Comparison of ENCODE assay signal across 2 cellular contexts in the genomic region with DNA sequence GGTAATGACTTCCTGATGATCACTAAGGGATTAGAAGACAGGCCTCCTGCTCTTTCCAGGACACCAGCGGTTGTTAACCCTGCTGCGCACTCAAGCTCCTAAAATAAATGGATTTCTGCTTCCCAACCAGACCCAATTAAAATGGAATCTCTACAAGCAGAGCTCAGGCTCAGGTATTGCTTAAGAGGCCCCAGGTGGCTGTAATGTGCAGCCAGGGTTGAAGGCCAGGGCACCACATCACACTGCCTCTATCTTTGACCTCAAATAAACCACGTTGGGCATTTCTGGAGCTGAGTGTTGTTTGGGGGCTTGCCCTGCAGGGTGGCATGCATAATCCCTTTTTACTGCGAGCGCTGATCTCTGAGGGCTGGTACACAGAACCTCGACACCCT.
TF ChIP-seq lines count a peak whose summit lies in the region.

No MANE protein-coding gene starts in this region.

TF ChIP-seq in K562, 482 proteins besides CTCF, POLR2A, EP300 and RAD21:
- TF ChIP-seq ETV1 (tag; conservative IDR thresholded peaks at IDR 0.05; ENCODE audit: low read depth) = no peak
- no peak for TF ChIP-seq DDX20 (tag; IDR thresholded peaks at IDR 0.05; ENCODE audit: low read depth)
- no peak for TF ChIP-seq CEBPG (CRISPR knock-in tag; IDR thresholded peaks at IDR 0.05)
- peak in 1 of 2 experiments; percentile 43; a peak in 1 of 4 replicates for TF ChIP-seq CEBPG (tag; conservative IDR thresholded peaks at IDR 0.05 in 1 of 2, IDR thresholded peaks at IDR 0.05 in 1 of 2)
- no peak for TF ChIP-seq CBX8 (IDR thresholded peaks at IDR 0.05; ENCODE audit: borderline replicate concordance, extremely low read depth, low read depth, low read length, poor library complexity, severe bottlenecking)
- TF ChIP-seq ZNF140 (CRISPR knock-in tag; IDR thresholded peaks at IDR 0.05) = no peak

TF ChIP-seq in HepG2, 621 proteins besides CTCF, POLR2A, EP300 and RAD21:
- TF ChIP-seq TBL1XR1 (IDR thresholded peaks at IDR 0.05; ENCODE audit: borderline replicate concordance, low read length, partially characterized antibody) (peak; percentile 36), ZNF225 (CRISPR knock-in tag; IDR thresholded peaks at IDR 0.05) (no peak), NCOA2 (CRISPR knock-in tag; IDR thresholded peaks at IDR 0.05) (peak; percentile 45; the same call in 1 of the 2 replicates), ZNF12 (CRISPR knock-in tag; IDR thresholded peaks at IDR 0.05) (no peak), FOXM1 (CRISPR knock-in tag; IDR thresholded peaks at IDR 0.05) (no peak), BCL6 (CRISPR knock-in tag; IDR thresholded peaks at IDR 0.05) (peak; percentile 47; the same call in 1 of the 2 replicates), SOX5 (CRISPR knock-in tag; IDR thresholded peaks at IDR 0.05; ENCODE audit: borderline replicate concordance) (0 out of 2 replicates have a peak, but pooled peaks have one; percentile 15), RXRB (CRISPR knock-in tag; IDR thresholded peaks at IDR 0.05; ENCODE audit: borderline replicate concordance) (peak; percentile 52), CEBPB (IDR thresholded peaks at IDR 0.05; ENCODE audit: borderline replicate concordance, low read depth, low read length) (peak; percentile 85), GTF3A (CRISPR knock-in tag; conservative IDR thresholded peaks at IDR 0.05) (no peak), CEBPG (CRISPR knock-in tag; IDR thresholded peaks at IDR 0.05) (peak; percentile 69), ZNF709 (CRISPR knock-in tag; IDR thresholded peaks at IDR 0.05) (no peak), CBX1 (IDR thresholded peaks at IDR 0.05; ENCODE audit: low read depth) (no peak), ZNF34 (CRISPR knock-in tag; IDR thresholded peaks at IDR 0.05; ENCODE audit: borderline replicate concordance) (no peak), ZNF292 (CRISPR knock-in tag; IDR thresholded peaks at IDR 0.05; ENCODE audit: borderline replicate concordance, low read depth) (no peak), RXRA (CRISPR knock-in tag; IDR thresholded peaks at IDR 0.05) (peak; percentile 87), HES4 (CRISPR knock-in tag; IDR thresholded peaks at IDR 0.05; ENCODE audit: borderline replicate concordance) (no peak), MATR3 (CRISPR knock-in tag; IDR thresholded peaks at IDR 0.05) (no peak), LCORL (IDR thresholded peaks at IDR 0.05) (no peak), LCORL (CRISPR knock-in tag; IDR thresholded peaks at IDR 0.05) (no peak), HNF4A (CRISPR knock-in tag; IDR thresholded peaks at IDR 0.05) (peak; percentile 40; the same call in 1 of the 2 replicates), SALL1 (CRISPR knock-in tag; IDR thresholded peaks at IDR 0.05) (peak; percentile 38; the same call in 1 of the 2 replicates), RARA (CRISPR knock-in tag; IDR thresholded peaks at IDR 0.05) (peak; percentile 96), ZFP1 (CRISPR knock-in tag; IDR thresholded peaks at IDR 0.05) (no peak), MTF1 (CRISPR knock-in tag; IDR thresholded peaks at IDR 0.05) (no peak), EEA1 (CRISPR knock-in tag; IDR thresholded peaks at IDR 0.05; ENCODE audit: borderline replicate concordance) (no peak)
- TF ChIP-seq, protein P1, sequence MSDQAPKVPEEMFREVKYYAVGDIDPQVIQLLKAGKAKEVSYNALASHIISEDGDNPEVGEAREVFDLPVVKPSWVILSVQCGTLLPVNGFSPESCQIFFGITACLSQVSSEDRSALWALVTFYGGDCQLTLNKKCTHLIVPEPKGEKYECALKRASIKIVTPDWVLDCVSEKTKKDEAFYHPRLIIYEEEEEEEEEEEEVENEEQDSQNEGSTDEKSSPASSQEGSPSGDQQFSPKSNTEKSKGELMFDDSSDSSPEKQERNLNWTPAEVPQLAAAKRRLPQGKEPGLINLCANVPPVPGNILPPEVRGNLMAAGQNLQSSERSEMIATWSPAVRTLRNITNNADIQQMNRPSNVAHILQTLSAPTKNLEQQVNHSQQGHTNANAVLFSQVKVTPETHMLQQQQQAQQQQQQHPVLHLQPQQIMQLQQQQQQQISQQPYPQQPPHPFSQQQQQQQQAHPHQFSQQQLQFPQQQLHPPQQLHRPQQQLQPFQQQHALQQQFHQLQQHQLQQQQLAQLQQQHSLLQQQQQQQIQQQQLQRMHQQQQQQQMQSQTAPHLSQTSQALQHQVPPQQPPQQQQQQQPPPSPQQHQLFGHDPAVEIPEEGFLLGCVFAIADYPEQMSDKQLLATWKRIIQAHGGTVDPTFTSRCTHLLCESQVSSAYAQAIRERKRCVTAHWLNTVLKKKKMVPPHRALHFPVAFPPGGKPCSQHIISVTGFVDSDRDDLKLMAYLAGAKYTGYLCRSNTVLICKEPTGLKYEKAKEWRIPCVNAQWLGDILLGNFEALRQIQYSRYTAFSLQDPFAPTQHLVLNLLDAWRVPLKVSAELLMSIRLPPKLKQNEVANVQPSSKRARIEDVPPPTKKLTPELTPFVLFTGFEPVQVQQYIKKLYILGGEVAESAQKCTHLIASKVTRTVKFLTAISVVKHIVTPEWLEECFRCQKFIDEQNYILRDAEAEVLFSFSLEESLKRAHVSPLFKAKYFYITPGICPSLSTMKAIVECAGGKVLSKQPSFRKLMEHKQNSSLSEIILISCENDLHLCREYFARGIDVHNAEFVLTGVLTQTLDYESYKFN (CRISPR knock-in tag; conservative IDR thresholded peaks at IDR 0.05) = 0 out of 2 replicates have a peak, but pooled peaks have one; percentile 10
- TF ChIP-seq, protein P2, sequence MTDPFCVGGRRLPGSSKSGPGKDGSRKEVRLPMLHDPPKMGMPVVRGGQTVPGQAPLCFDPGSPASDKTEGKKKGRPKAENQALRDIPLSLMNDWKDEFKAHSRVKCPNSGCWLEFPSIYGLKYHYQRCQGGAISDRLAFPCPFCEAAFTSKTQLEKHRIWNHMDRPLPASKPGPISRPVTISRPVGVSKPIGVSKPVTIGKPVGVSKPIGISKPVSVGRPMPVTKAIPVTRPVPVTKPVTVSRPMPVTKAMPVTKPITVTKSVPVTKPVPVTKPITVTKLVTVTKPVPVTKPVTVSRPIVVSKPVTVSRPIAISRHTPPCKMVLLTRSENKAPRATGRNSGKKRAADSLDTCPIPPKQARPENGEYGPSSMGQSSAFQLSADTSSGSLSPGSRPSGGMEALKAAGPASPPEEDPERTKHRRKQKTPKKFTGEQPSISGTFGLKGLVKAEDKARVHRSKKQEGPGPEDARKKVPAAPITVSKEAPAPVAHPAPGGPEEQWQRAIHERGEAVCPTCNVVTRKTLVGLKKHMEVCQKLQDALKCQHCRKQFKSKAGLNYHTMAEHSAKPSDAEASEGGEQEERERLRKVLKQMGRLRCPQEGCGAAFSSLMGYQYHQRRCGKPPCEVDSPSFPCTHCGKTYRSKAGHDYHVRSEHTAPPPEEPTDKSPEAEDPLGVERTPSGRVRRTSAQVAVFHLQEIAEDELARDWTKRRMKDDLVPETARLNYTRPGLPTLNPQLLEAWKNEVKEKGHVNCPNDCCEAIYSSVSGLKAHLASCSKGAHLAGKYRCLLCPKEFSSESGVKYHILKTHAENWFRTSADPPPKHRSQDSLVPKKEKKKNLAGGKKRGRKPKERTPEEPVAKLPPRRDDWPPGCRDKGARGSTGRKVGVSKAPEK (CRISPR knock-in tag; IDR thresholded peaks at IDR 0.05; ENCODE audit: borderline replicate concordance) = no peak
- TF ChIP-seq, protein P3, sequence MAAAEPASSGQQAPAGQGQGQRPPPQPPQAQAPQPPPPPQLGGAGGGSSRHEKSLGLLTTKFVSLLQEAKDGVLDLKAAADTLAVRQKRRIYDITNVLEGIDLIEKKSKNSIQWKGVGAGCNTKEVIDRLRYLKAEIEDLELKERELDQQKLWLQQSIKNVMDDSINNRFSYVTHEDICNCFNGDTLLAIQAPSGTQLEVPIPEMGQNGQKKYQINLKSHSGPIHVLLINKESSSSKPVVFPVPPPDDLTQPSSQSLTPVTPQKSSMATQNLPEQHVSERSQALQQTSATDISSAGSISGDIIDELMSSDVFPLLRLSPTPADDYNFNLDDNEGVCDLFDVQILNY (CRISPR knock-in tag; conservative IDR thresholded peaks at IDR 0.05) = no peak
- TF ChIP-seq, protein P4, sequence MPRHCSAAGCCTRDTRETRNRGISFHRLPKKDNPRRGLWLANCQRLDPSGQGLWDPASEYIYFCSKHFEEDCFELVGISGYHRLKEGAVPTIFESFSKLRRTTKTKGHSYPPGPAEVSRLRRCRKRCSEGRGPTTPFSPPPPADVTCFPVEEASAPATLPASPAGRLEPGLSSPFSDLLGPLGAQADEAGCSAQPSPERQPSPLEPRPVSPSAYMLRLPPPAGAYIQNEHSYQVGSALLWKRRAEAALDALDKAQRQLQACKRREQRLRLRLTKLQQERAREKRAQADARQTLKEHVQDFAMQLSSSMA (CRISPR knock-in tag; IDR thresholded peaks at IDR 0.05) = no peak
- TF ChIP-seq, protein P5, sequence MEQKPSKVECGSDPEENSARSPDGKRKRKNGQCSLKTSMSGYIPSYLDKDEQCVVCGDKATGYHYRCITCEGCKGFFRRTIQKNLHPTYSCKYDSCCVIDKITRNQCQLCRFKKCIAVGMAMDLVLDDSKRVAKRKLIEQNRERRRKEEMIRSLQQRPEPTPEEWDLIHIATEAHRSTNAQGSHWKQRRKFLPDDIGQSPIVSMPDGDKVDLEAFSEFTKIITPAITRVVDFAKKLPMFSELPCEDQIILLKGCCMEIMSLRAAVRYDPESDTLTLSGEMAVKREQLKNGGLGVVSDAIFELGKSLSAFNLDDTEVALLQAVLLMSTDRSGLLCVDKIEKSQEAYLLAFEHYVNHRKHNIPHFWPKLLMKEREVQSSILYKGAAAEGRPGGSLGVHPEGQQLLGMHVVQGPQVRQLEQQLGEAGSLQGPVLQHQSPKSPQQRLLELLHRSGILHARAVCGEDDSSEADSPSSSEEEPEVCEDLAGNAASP (CRISPR knock-in tag; IDR thresholded peaks at IDR 0.05; ENCODE audit: borderline replicate concordance) = peak; percentile 85; the same call in 1 of the 2 replicates
- TF ChIP-seq, protein P6, sequence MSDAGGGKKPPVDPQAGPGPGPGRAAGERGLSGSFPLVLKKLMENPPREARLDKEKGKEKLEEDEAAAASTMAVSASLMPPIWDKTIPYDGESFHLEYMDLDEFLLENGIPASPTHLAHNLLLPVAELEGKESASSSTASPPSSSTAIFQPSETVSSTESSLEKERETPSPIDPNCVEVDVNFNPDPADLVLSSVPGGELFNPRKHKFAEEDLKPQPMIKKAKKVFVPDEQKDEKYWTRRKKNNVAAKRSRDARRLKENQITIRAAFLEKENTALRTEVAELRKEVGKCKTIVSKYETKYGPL (CRISPR knock-in tag; IDR thresholded peaks at IDR 0.05) = no peak
- TF ChIP-seq, protein P7, sequence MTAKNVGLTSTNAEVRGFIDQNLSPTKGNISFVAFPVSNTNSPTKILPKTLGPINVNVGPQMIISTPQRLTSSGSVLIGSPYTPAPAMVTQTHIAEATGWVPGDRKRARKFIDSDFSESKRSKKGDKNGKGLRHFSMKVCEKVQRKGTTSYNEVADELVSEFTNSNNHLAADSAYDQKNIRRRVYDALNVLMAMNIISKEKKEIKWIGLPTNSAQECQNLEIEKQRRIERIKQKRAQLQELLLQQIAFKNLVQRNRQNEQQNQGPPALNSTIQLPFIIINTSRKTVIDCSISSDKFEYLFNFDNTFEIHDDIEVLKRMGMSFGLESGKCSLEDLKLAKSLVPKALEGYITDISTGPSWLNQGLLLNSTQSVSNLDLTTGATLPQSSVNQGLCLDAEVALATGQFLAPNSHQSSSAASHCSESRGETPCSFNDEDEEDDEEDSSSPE (CRISPR knock-in tag; IDR thresholded peaks at IDR 0.05) = no peak
- TF ChIP-seq, protein P8, sequence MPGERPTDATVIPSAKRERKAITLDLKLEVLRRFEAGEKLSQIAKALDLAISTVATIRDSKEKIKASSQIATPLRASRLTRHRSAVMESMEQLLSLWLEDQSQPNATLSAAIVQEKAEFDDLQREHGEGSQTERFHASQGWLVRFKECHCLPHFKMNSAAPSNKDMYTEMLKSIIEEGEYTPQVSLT (CRISPR knock-in tag; IDR thresholded peaks at IDR 0.05; ENCODE audit: borderline replicate concordance, low read depth) = no peak
- TF ChIP-seq, protein P9, sequence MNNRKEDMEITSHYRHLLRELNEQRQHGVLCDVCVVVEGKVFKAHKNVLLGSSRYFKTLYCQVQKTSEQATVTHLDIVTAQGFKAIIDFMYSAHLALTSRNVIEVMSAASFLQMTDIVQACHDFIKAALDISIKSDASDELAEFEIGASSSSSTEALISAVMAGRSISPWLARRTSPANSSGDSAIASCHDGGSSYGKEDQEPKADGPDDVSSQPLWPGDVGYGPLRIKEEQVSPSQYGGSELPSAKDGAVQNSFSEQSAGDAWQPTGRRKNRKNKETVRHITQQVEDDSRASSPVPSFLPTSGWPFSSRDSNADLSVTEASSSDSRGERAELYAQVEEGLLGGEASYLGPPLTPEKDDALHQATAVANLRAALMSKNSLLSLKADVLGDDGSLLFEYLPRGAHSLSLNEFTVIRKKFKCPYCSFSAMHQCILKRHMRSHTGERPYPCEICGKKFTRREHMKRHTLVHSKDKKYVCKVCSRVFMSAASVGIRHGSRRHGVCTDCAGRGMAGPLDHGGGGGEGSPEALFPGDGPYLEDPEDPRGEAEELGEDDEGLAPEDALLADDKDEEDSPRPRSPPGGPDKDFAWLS (CRISPR knock-in tag; IDR thresholded peaks at IDR 0.05; ENCODE audit: borderline replicate concordance) = no peak
- TF ChIP-seq, protein P10, sequence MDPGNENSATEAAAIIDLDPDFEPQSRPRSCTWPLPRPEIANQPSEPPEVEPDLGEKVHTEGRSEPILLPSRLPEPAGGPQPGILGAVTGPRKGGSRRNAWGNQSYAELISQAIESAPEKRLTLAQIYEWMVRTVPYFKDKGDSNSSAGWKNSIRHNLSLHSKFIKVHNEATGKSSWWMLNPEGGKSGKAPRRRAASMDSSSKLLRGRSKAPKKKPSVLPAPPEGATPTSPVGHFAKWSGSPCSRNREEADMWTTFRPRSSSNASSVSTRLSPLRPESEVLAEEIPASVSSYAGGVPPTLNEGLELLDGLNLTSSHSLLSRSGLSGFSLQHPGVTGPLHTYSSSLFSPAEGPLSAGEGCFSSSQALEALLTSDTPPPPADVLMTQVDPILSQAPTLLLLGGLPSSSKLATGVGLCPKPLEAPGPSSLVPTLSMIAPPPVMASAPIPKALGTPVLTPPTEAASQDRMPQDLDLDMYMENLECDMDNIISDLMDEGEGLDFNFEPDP (CRISPR knock-in tag; conservative IDR thresholded peaks at IDR 0.05) = no peak
